In genomic region chr20:10051185-10051584, GRCh38 we compare ENCODE assay signal across 25 cellular contexts.
"Had no signal": no experiment of that assay in that cellular context is flagged by ENCODE, and none has a peak within 500 bp of the region (broad histone marks: within the 10 kb centered on the region; RNA-seq: fewer than 3 reads in every experiment).

No MANE protein-coding gene starts in this region.

- H3K9me3 ChIP-seq: ovary, psoas muscle, stomach, thoracic aorta, thyroid gland, tibial nerve, upper lobe of left lung had no signal

- H3K4me3 ChIP-seq: neural progenitor cell, ovary, psoas muscle, skin epidermis, stomach, thoracic aorta, thyroid gland, tibial nerve, upper lobe of left lung had no signal

- H3K9ac ChIP-seq: neural progenitor cell, parathyroid adenoma had no signal

- H3K4me1 ChIP-seq: neural progenitor cell, parathyroid adenoma, psoas muscle, stomach, thyroid gland, tibial nerve, upper lobe of left lung had no signal

- H3K27me3 ChIP-seq: neural progenitor cell, ovary, stomach, thyroid gland, tibial nerve, upper lobe of left lung had no signal

- H3K79me2 ChIP-seq: parathyroid adenoma had no signal

- ATAC-seq: naive thymus-derived CD4-positive, alpha-beta T cell; natural killer cell; psoas muscle; right cardiac atrium; sciatic nerve; stimulated activated effector memory CD8-positive, alpha-beta T cell treated with anti-CD3 and anti-CD28 coated beads, Interleukin-12 subunit alpha, Interleukin-12 subunit beta, amount 100 ng/mL, for 72 hours; stimulated activated naive B cell treated with anti-CD40 and anti-IgM and Interleukin-4, amounts not matched to agents 10 μg/mL and 1 μg/mL and 100 μg/mL, for 72 hours had no signal

- H3K36me3 ChIP-seq: neural progenitor cell, ovary, thoracic aorta, tibial nerve had no signal

- FAIRE-seq: urothelium cell line had no signal

- H2AFZ ChIP-seq: neural progenitor cell, parathyroid adenoma had no signal

- H3K27ac ChIP-seq: neural progenitor cell, ovary, parathyroid adenoma, psoas muscle, skin epidermis, stomach, thoracic aorta, thyroid gland, tibial nerve, upper lobe of left lung had no signal

- DNase-seq: naive thymus-derived CD4-positive, alpha-beta T cell; natural killer cell; occipital lobe; ovary; posterior cingulate gyrus; psoas muscle; right cardiac atrium; stimulated activated CD4-positive, alpha-beta T cell treated with anti-CD3 and anti-CD28 coated beads, Interleukin-15, amount 100 ng/mL, for 24 hours; stimulated activated CD4-positive, alpha-beta T cell treated with anti-CD3 and anti-CD28 coated beads, Interleukin-2, amount 100 ng/mL, for 24 hours; stimulated activated CD4-positive, alpha-beta T cell treated with anti-CD3 and anti-CD28 coated beads, Interleukin-2, amount 100 ng/mL, for 48 hours; stimulated activated CD4-positive, alpha-beta T cell treated with anti-CD3 and anti-CD28 coated beads, Interleukin-4, amount 100 ng/mL, for 24 hours; stimulated activated naive B cell treated with anti-CD40 and anti-IgM and Interleukin-4, amounts not matched to agents 10 μg/mL and 1 μg/mL and 100 μg/mL, for 72 hours; stimulated activated naive CD4-positive, alpha-beta T cell treated with Interleukin-2 at 50 U/mL for 16 hours; stomach; thyroid gland; trophoblast cell; upper lobe of left lung had no signal

- H3K4me2 ChIP-seq: neural progenitor cell had no signal
